ENCODE assay signal across 1 cellular context in the genomic region with DNA sequence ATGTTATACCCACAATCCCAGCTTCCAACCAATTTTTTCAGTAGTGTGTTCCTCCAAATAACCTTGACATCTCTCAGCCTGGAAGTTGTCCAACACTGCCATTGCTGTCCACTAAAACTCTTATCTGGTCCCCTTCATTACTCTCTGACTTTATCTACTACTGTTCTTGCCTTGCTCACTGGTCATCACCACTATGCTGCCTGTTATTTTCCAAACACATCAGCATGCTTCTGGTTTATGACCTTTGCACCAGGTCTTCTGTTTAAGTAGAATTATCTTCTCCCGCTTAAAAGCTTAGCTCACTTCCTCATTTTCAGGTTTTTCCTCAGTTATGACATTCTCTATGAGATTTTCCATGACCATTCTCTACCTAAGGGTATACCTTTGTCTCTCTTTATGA.
A peak's percentile ranks its signal among the peaks of the same experiment; 100 is the strongest.
TF ChIP-seq lines count a peak whose summit lies in the region.

No MANE protein-coding gene starts in this region.

TF ChIP-seq in K562, 482 proteins besides CTCF, POLR2A, EP300 and RAD21 (continued from another document):
- TF ChIP-seq, protein P1, sequence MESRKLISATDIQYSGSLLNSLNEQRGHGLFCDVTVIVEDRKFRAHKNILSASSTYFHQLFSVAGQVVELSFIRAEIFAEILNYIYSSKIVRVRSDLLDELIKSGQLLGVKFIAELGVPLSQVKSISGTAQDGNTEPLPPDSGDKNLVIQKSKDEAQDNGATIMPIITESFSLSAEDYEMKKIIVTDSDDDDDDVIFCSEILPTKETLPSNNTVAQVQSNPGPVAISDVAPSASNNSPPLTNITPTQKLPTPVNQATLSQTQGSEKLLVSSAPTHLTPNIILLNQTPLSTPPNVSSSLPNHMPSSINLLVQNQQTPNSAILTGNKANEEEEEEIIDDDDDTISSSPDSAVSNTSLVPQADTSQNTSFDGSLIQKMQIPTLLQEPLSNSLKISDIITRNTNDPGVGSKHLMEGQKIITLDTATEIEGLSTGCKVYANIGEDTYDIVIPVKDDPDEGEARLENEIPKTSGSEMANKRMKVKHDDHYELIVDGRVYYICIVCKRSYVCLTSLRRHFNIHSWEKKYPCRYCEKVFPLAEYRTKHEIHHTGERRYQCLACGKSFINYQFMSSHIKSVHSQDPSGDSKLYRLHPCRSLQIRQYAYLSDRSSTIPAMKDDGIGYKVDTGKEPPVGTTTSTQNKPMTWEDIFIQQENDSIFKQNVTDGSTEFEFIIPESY (CRISPR knock-in tag; IDR thresholded peaks at IDR 0.05), result no peak
- TF ChIP-seq RNF2 (IDR thresholded peaks at IDR 0.05) (no peak; the same call in 1 of the 2 replicates), MAZ (CRISPR knock-in tag; conservative IDR thresholded peaks at IDR 0.05 in 1 of 2, IDR thresholded peaks at IDR 0.05 in 1 of 2) (no peak), ZNF445 (CRISPR knock-in tag; IDR thresholded peaks at IDR 0.05; ENCODE audit: low read depth) (no peak), CBX3 (IDR thresholded peaks at IDR 0.05; ENCODE audit: borderline replicate concordance in 1 of 2, low read length in 2 of 2) (peak in 1 of 2 experiments; percentile 65; a peak in 1 of 3 replicates), MCM7 (IDR thresholded peaks at IDR 0.05) (no peak), ZFX (CRISPR knock-in tag; IDR thresholded peaks at IDR 0.05) (no peak), ZNF274 (IDR thresholded peaks at IDR 0.05; ENCODE audit: borderline replicate concordance, low read depth, low read length) (no peak), MCM5 (IDR thresholded peaks at IDR 0.05; ENCODE audit: low read depth) (no peak), CC2D1A (IDR thresholded peaks at IDR 0.05) (peak; percentile 80; the same call in 1 of the 2 replicates), ZNF77 (CRISPR knock-in tag; IDR thresholded peaks at IDR 0.05) (no peak), RBM34 (IDR thresholded peaks at IDR 0.05; ENCODE audit: borderline replicate concordance, insufficient read depth, low read length) (no peak)
- TF ChIP-seq, protein P2, sequence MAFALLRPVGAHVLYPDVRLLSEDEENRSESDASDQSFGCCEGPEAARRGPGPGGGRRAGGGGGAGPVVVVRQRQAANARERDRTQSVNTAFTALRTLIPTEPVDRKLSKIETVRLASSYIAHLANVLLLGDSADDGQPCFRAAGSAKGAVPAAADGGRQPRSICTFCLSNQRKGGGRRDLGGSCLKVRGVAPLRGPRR (CRISPR knock-in tag; IDR thresholded peaks at IDR 0.05), result no peak
- TF ChIP-seq, protein P3, sequence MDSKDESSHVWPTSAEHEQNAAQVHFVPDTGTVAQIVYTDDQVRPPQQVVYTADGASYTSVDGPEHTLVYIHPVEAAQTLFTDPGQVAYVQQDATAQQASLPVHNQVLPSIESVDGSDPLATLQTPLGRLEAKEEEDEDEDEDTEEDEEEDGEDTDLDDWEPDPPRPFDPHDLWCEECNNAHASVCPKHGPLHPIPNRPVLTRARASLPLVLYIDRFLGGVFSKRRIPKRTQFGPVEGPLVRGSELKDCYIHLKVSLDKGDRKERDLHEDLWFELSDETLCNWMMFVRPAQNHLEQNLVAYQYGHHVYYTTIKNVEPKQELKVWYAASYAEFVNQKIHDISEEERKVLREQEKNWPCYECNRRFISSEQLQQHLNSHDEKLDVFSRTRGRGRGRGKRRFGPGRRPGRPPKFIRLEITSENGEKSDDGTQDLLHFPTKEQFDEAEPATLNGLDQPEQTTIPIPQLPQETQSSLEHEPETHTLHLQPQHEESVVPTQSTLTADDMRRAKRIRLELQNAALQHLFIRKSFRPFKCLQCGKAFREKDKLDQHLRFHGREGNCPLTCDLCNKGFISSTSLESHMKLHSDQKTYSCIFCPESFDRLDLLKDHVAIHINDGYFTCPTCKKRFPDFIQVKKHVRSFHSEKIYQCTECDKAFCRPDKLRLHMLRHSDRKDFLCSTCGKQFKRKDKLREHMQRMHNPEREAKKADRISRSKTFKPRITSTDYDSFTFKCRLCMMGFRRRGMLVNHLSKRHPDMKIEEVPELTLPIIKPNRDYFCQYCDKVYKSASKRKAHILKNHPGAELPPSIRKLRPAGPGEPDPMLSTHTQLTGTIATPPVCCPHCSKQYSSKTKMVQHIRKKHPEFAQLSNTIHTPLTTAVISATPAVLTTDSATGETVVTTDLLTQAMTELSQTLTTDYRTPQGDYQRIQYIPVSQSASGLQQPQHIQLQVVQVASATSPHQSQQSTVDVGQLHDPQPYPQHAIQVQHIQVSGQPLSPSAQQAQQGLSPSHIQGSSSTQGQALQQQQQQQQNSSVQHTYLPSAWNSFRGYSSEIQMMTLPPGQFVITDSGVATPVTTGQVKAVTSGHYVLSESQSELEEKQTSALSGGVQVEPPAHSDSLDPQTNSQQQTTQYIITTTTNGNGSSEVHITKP (IDR thresholded peaks at IDR 0.05; ENCODE audit: partially characterized antibody), result no peak
- TF ChIP-seq, protein P4, sequence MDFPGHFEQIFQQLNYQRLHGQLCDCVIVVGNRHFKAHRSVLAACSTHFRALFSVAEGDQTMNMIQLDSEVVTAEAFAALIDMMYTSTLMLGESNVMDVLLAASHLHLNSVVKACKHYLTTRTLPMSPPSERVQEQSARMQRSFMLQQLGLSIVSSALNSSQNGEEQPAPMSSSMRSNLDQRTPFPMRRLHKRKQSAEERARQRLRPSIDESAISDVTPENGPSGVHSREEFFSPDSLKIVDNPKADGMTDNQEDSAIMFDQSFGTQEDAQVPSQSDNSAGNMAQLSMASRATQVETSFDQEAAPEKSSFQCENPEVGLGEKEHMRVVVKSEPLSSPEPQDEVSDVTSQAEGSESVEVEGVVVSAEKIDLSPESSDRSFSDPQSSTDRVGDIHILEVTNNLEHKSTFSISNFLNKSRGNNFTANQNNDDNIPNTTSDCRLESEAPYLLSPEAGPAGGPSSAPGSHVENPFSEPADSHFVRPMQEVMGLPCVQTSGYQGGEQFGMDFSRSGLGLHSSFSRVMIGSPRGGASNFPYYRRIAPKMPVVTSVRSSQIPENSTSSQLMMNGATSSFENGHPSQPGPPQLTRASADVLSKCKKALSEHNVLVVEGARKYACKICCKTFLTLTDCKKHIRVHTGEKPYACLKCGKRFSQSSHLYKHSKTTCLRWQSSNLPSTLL (IDR thresholded peaks at IDR 0.05), result no peak
- TF ChIP-seq, protein P5, sequence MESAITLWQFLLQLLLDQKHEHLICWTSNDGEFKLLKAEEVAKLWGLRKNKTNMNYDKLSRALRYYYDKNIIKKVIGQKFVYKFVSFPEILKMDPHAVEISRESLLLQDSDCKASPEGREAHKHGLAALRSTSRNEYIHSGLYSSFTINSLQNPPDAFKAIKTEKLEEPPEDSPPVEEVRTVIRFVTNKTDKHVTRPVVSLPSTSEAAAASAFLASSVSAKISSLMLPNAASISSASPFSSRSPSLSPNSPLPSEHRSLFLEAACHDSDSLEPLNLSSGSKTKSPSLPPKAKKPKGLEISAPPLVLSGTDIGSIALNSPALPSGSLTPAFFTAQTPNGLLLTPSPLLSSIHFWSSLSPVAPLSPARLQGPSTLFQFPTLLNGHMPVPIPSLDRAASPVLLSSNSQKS (CRISPR knock-in tag; IDR thresholded peaks at IDR 0.05), result no peak
- TF ChIP-seq, protein P6, sequence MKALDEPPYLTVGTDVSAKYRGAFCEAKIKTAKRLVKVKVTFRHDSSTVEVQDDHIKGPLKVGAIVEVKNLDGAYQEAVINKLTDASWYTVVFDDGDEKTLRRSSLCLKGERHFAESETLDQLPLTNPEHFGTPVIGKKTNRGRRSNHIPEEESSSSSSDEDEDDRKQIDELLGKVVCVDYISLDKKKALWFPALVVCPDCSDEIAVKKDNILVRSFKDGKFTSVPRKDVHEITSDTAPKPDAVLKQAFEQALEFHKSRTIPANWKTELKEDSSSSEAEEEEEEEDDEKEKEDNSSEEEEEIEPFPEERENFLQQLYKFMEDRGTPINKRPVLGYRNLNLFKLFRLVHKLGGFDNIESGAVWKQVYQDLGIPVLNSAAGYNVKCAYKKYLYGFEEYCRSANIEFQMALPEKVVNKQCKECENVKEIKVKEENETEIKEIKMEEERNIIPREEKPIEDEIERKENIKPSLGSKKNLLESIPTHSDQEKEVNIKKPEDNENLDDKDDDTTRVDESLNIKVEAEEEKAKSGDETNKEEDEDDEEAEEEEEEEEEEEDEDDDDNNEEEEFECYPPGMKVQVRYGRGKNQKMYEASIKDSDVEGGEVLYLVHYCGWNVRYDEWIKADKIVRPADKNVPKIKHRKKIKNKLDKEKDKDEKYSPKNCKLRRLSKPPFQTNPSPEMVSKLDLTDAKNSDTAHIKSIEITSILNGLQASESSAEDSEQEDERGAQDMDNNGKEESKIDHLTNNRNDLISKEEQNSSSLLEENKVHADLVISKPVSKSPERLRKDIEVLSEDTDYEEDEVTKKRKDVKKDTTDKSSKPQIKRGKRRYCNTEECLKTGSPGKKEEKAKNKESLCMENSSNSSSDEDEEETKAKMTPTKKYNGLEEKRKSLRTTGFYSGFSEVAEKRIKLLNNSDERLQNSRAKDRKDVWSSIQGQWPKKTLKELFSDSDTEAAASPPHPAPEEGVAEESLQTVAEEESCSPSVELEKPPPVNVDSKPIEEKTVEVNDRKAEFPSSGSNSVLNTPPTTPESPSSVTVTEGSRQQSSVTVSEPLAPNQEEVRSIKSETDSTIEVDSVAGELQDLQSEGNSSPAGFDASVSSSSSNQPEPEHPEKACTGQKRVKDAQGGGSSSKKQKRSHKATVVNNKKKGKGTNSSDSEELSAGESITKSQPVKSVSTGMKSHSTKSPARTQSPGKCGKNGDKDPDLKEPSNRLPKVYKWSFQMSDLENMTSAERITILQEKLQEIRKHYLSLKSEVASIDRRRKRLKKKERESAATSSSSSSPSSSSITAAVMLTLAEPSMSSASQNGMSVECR (CRISPR knock-in tag; IDR thresholded peaks at IDR 0.05), result no peak
